ENCODE assay signal across 14 cellular contexts in genomic region chr7:25359471-25360059, GRCh38.
DNase-seq lines count a peak whose midpoint lies in the region; ATAC-seq and TF ChIP-seq lines count a peak whose summit lies in the region.
"Had no signal": no experiment of that assay in that cellular context is flagged by ENCODE, and none has a peak within 500 bp of the region (broad histone marks: within the 10 kb centered on the region; RNA-seq: fewer than 3 reads in every experiment).

No MANE protein-coding gene starts in this region.

- H3K36me3 ChIP-seq in naive thymus-derived CD4-positive, alpha-beta T cell (ENCODE audit: control insufficient read depth in 2 of 3, insufficient read depth in 3 of 3, low read length in 3 of 3): no peaks in the 10 kb centered on the region

- CTCF ChIA-PET in MCF 10A (lab: Yijun Ruan, JAX): interaction anchor here (0.9 kb wide), 1 partner anchor 29 kb away, joined by 3 read pairs; no protein-coding TSS in a partner anchor
- CTCF ChIA-PET in naive thymus-derived CD4-positive, alpha-beta T cell (lab: Charles Lee): no interaction called here

- H3K4me3 Mint-ChIP-seq in MCF 10A (ENCODE audit: unreplicated experiment): no peak overlapping the region
- peak overlapping the region in 3 of 10 donors; percentile 6 to 42 (median 10) for H3K4me3 Mint-ChIP-seq in naive thymus-derived CD4-positive, alpha-beta T cell
- H3K4me3 Mint-ChIP-seq in activated naive CD8-positive, alpha-beta T cell treated with anti-CD3 and anti-CD28 coated beads, Interleukin-2, amount 50 U/mL, for 24 hours: no peak overlapping the region
- H3K4me3 Mint-ChIP-seq: stimulated activated naive CD8-positive, alpha-beta T cell treated with anti-CD3 and anti-CD28 coated beads, Interleukin-15, amount 100 ng/mL, for 72 hours had no signal

- no peaks in the 10 kb centered on the region for H3K27me3 ChIP-seq in naive thymus-derived CD4-positive, alpha-beta T cell (ENCODE audit: control insufficient read depth in 2 of 2, insufficient read depth in 2 of 2, low read length in 2 of 2)

- POLR2A ChIA-PET in MCF 10A (lab: Yijun Ruan, JAX): no interaction called here
- POLR2A ChIA-PET in naive thymus-derived CD4-positive, alpha-beta T cell (lab: Charles Lee): no interaction called here

- no peak for ATAC-seq in GM18861 (IDR thresholded peaks at IDR 0.05; ENCODE audit: unreplicated experiment)
- no peak for ATAC-seq in naive thymus-derived CD4-positive, alpha-beta T cell
- ATAC-seq in activated naive CD8-positive, alpha-beta T cell treated with anti-CD3 and anti-CD28 coated beads, Interleukin-2, amount 50 U/mL, for 24 hours: no peak
- ATAC-seq: esophagus mucosa; left ventricle myocardium superior; stimulated activated naive CD8-positive, alpha-beta T cell treated with anti-CD3 and anti-CD28 coated beads, Interleukin-15, amount 100 ng/mL, for 72 hours had no signal

- no peaks in the 10 kb centered on the region for H3K9me3 Mint-ChIP-seq in MCF 10A (ENCODE audit: unreplicated experiment)
- no peaks in the 10 kb centered on the region for H3K9me3 Mint-ChIP-seq in naive thymus-derived CD4-positive, alpha-beta T cell
- H3K9me3 Mint-ChIP-seq in activated naive CD8-positive, alpha-beta T cell treated with anti-CD3 and anti-CD28 coated beads, Interleukin-2, amount 50 U/mL, for 24 hours: no peaks in the 10 kb centered on the region
- H3K9me3 Mint-ChIP-seq: stimulated activated naive CD8-positive, alpha-beta T cell treated with anti-CD3 and anti-CD28 coated beads, Interleukin-15, amount 100 ng/mL, for 72 hours had no signal

- H3K27ac ChIP-seq in naive thymus-derived CD4-positive, alpha-beta T cell (ENCODE audit: low read depth, low read length): no peak overlapping the region

- no TSS peak for BruUV-seq in MCF 10A (replicated peaks; lab: Mats Ljungman, UMichigan)

- no peak for TF ChIP-seq CTCF in fibroblast of mammary gland (conservative IDR thresholded peaks at IDR 0.05; ENCODE audit: control insufficient read depth, insufficient read depth, low read depth, low read length)
- TF ChIP-seq CTCF in MCF 10A (IDR thresholded peaks at IDR 0.05; ENCODE audit: unreplicated experiment): no peak

- DNase-seq in M059J (ENCODE audit: low read depth): peak; percentile 70
- peak; percentile 22 to 39 for DNase-seq in NCI-H446 (lab: John Stamatoyannopoulos, UW)
- DNase-seq in fibroblast of mammary gland (ENCODE audit: low read depth): peak; percentile 7
- DNase-seq in retina: peak; percentile 75
- DNase-seq in MCF 10A (ENCODE audit: unreplicated experiment): no peak
- no peak for DNase-seq in naive thymus-derived CD4-positive, alpha-beta T cell
- DNase-seq in activated naive CD8-positive, alpha-beta T cell treated with anti-CD3 and anti-CD28 coated beads, Interleukin-2, amount 50 U/mL, for 24 hours: no peak
- DNase-seq: activated CD8-positive, alpha-beta memory T cell treated with anti-CD3 and anti-CD28 coated beads for 24 hours; amniotic stem cell; Caco-2; left ventricle myocardium superior; stimulated activated naive CD8-positive, alpha-beta T cell treated with anti-CD3 and anti-CD28 coated beads, Interleukin-15, amount 100 ng/mL, for 72 hours had no signal

- no peak overlapping the region for H3K27ac Mint-ChIP-seq in MCF 10A (ENCODE audit: low read depth, unreplicated experiment)
- H3K27ac Mint-ChIP-seq in naive thymus-derived CD4-positive, alpha-beta T cell: peak overlapping the region in 2 of 9 donors; percentile 7 to 34
- no peak overlapping the region for H3K27ac Mint-ChIP-seq in activated naive CD8-positive, alpha-beta T cell treated with anti-CD3 and anti-CD28 coated beads, Interleukin-2, amount 50 U/mL, for 24 hours
- H3K27ac Mint-ChIP-seq: stimulated activated naive CD8-positive, alpha-beta T cell treated with anti-CD3 and anti-CD28 coated beads, Interleukin-15, amount 100 ng/mL, for 72 hours had no signal

- no peaks in the 10 kb centered on the region for H3K36me3 Mint-ChIP-seq in MCF 10A (ENCODE audit: insufficient read depth, unreplicated experiment)
- no peaks in the 10 kb centered on the region for H3K36me3 Mint-ChIP-seq in naive thymus-derived CD4-positive, alpha-beta T cell
- no peaks in the 10 kb centered on the region for H3K36me3 Mint-ChIP-seq in activated naive CD8-positive, alpha-beta T cell treated with anti-CD3 and anti-CD28 coated beads, Interleukin-2, amount 50 U/mL, for 24 hours (ENCODE audit: low read depth)

- intact Hi-C loops in MCF 10A (cut with micrococcal nuclease): no loop called here
- intact Hi-C loops in naive thymus-derived CD4-positive, alpha-beta T cell (cut with micrococcal nuclease): no loop called here

- peaks cover 54% of the 10 kb centered on the region for H3K27me3 Mint-ChIP-seq in MCF 10A (ENCODE audit: insufficient read depth, unreplicated experiment)
- peaks cover 0 to 5% (median 0%) of the 10 kb centered on the region in 5 donors for H3K27me3 Mint-ChIP-seq in naive thymus-derived CD4-positive, alpha-beta T cell
- H3K27me3 Mint-ChIP-seq in activated naive CD8-positive, alpha-beta T cell treated with anti-CD3 and anti-CD28 coated beads, Interleukin-2, amount 50 U/mL, for 24 hours: no peaks in the 10 kb centered on the region
- H3K27me3 Mint-ChIP-seq: stimulated activated naive CD8-positive, alpha-beta T cell treated with anti-CD3 and anti-CD28 coated beads, Interleukin-15, amount 100 ng/mL, for 72 hours had no signal

- no peaks in the 10 kb centered on the region for H3K4me1 ChIP-seq in naive thymus-derived CD4-positive, alpha-beta T cell (ENCODE audit: control insufficient read depth in 2 of 2, insufficient read depth in 2 of 2, low read length in 2 of 2)
- H3K4me1 ChIP-seq: Caco-2 had no signal

- no peaks in the 10 kb centered on the region for H3K9me3 ChIP-seq in naive thymus-derived CD4-positive, alpha-beta T cell (ENCODE audit: control insufficient read depth in 2 of 3, low read length in 3 of 3)
- H3K9me3 ChIP-seq: Caco-2 had no signal

- no peak overlapping the region for H3K4me3 ChIP-seq in fibroblast of mammary gland (ENCODE audit: control insufficient read depth, low read depth, low read length)
- no peak overlapping the region for H3K4me3 ChIP-seq in naive thymus-derived CD4-positive, alpha-beta T cell (ENCODE audit: low read length)

- H3K4me1 Mint-ChIP-seq in MCF 10A (ENCODE audit: insufficient read depth, unreplicated experiment): no peaks in the 10 kb centered on the region
- peaks cover 0 to 11% (median 1%) of the 10 kb centered on the region in 7 donors for H3K4me1 Mint-ChIP-seq in naive thymus-derived CD4-positive, alpha-beta T cell
- H3K4me1 Mint-ChIP-seq in activated naive CD8-positive, alpha-beta T cell treated with anti-CD3 and anti-CD28 coated beads, Interleukin-2, amount 50 U/mL, for 24 hours: no peaks in the 10 kb centered on the region

Comparison
In these comparisons a context has a peak if more than half of its experiments do, and no peak if none do; other contexts are left out.
1. DNase-seq: peak in M059J (single experiment), NCI-H446 (2 of 2), fibroblast of mammary gland (single experiment) and retina (single experiment); none in MCF 10A (single experiment), naive thymus-derived CD4-positive, alpha-beta T cell (0 of 9) and activated naive CD8-positive, alpha-beta T cell treated with anti-CD3 and anti-CD28 coated beads, Interleukin-2, amount 50 U/mL, for 24 hours (single experiment).